10 cellular contexts compared by ENCODE assay signal in genomic region chr2:172434821-172435607, GRCh38. TPM values are rescaled to one million over a fixed set of nuclear protein-coding genes. Genes with fewer than 3 reads are reported as not detected.
DNase-seq lines count a peak whose midpoint lies in the region; ATAC-seq, FAIRE-seq and TF ChIP-seq lines count a peak whose summit lies in the region.
"Had no signal": no experiment of that assay in that cellular context is flagged by ENCODE, and none has a peak within 500 bp of the region (broad histone marks: within the 10 kb centered on the region; RNA-seq: fewer than 3 reads in every experiment).

No MANE protein-coding gene starts in this region.

- H3K14ac ChIP-seq in IMR-90 (replicated peaks; ENCODE audit: low read depth, low read length) = no peak overlapping the region

- intact Hi-C loops in IMR-90 (cut with micrococcal nuclease) = no loop called here
- intact Hi-C loops in lower lobe of right lung (cut with DNase I) = no loop called here
- intact Hi-C loops in kidney (cut with DNase I) = no loop called here

- no peak for TF ChIP-seq RAD21 in IMR-90 (IDR thresholded peaks at IDR 0.05; ENCODE audit: low read length)

- H3K9ac ChIP-seq in DND-41 (ENCODE audit: low read depth, low read length) (no peak overlapping the region), IMR-90 (ENCODE audit: low read depth, low read length) (no peak overlapping the region), kidney (ENCODE audit: low read length in 2 of 2) (no peak overlapping the region)

- no peak overlapping the region for H4K91ac ChIP-seq in IMR-90 (ENCODE audit: insufficient read depth, low read depth, low read length)

- H3K23ac ChIP-seq in IMR-90 (ENCODE audit: low read depth, low read length) = no peak overlapping the region

- H3K79me1 ChIP-seq in IMR-90 (ENCODE audit: low read depth in 1 of 2, low read length in 2 of 2) = peaks cover 45 to 73% of the 10 kb centered on the region in 2 experiments

- H4K5ac ChIP-seq in IMR-90 (ENCODE audit: low read depth, low read length) = no peak overlapping the region

- peak; percentile 61 for DNase-seq in DND-41
- peak; percentile 18 for DNase-seq in IMR-90
- no peak for DNase-seq in lower lobe of right lung
- DNase-seq in HCEC 1CT = no peak
- DNase-seq in NCI-H1092 (lab: John Stamatoyannopoulos, UW) = no peak
- no peak for DNase-seq in kidney
- DNase-seq: NCI-H1417 treated with DMSO at 0.1 percent for 48 hours had no signal

- no peak overlapping the region for H2AK5ac ChIP-seq in IMR-90 (ENCODE audit: low read depth, low read length)

- no peak overlapping the region for H3K4me2 ChIP-seq in DND-41 (ENCODE audit: insufficient read depth, low read length)
- no peak overlapping the region for H3K4me2 ChIP-seq in IMR-90 (ENCODE audit: low read depth, low read length)

- WGBS in IMR-90 (ENCODE audit: extremely low coverage in 2 of 2, insufficient read length in 1 of 2), 2 experiments = 100% methylated on average over 1 of the region's 5 CpGs; no CpG with 5 or more reads in 1 of the 2 experiments

- TF ChIP-seq POLR2A in IMR-90 (IDR thresholded peaks at IDR 0.05; ENCODE audit: low read depth, low read length) = no peak

- no peaks in the 10 kb centered on the region for H3K79me2 ChIP-seq in DND-41 (ENCODE audit: insufficient read depth, low read length)

- H3K27ac ChIP-seq in DND-41 (ENCODE audit: low read length) (no peak overlapping the region), IMR-90 (ENCODE audit: insufficient read depth, low read length) (no peak overlapping the region), VCaP (peak overlapping the region; percentile 13; the same call in 1 of the 2 replicates), lower lobe of right lung (no peak overlapping the region), kidney (ENCODE audit: low read depth in 2 of 2, low read length in 2 of 2) (peak overlapping the region in 1 of 2 donors; percentile 10)

- dilution Hi-C loops in IMR-90 (cut with HindIII; ENCODE audit: low sequenced_read_pairs, unreplicated experiment) = no loop called here

- H3K9me1 ChIP-seq in IMR-90 (ENCODE audit: insufficient read depth, low read length) = peaks cover 14% of the 10 kb centered on the region

- H2AFZ ChIP-seq in DND-41 (ENCODE audit: low read depth, low read length) (no peak overlapping the region), IMR-90 (replicated peaks; ENCODE audit: low read length, poor library complexity) (no peak overlapping the region)

- FAIRE-seq in kidney (lab: Jason Lieb, UNC) = no peak
- FAIRE-seq: GM12891 had no signal

- H2BK20ac ChIP-seq in IMR-90 (ENCODE audit: low read depth, low read length) = no peak overlapping the region

- H3K27me3 ChIP-seq in DND-41 (ENCODE audit: insufficient read depth, low read length, poor library complexity) (peaks cover 6% of the 10 kb centered on the region), IMR-90 (ENCODE audit: control insufficient read depth, insufficient read depth, low read length) (no peaks in the 10 kb centered on the region), lower lobe of right lung (ENCODE audit: low read depth) (no peaks in the 10 kb centered on the region)

- no peak overlapping the region for H3K4ac ChIP-seq in IMR-90 (ENCODE audit: low read depth, low read length)

- in situ Hi-C loops in IMR-90 (cut with MboI; ENCODE audit: low sequenced_read_pairs) = no loop called here

- no peaks in the 10 kb centered on the region; the same call in 1 of the 2 replicates for H4K20me1 ChIP-seq in DND-41 (ENCODE audit: insufficient read depth, low read length)
- no peaks in the 10 kb centered on the region for H4K20me1 ChIP-seq in IMR-90 (ENCODE audit: insufficient read depth, low read length)

- no peak overlapping the region for H2BK120ac ChIP-seq in IMR-90 (ENCODE audit: low read depth, low read length)

- CTCF ChIA-PET in IMR-90 (lab: Yijun Ruan, JAX) = interaction anchor here (0.7 kb wide), 1 partner anchor 615 kb away, joined by 3 read pairs; no protein-coding TSS in a partner anchor

- H3K4me3 ChIP-seq in DND-41 (ENCODE audit: low read depth in 1 of 2, low read length in 2 of 2) = no peak overlapping the region
- H3K4me3 ChIP-seq in IMR-90 (ENCODE audit: insufficient read depth, low read depth, low read length) = no peak overlapping the region
- H3K4me3 ChIP-seq in lower lobe of right lung = no peak overlapping the region
- no peak overlapping the region for H3K4me3 ChIP-seq in kidney (ENCODE audit: low read length in 2 of 2)
- H3K4me3 ChIP-seq: lung had no signal

- H3K9me3 ChIP-seq in DND-41 (ENCODE audit: insufficient read depth, low read length, severe bottlenecking) (no peaks in the 10 kb centered on the region), IMR-90 (ENCODE audit: control insufficient read depth, insufficient read depth, low read length) (no peaks in the 10 kb centered on the region), lower lobe of right lung (no peaks in the 10 kb centered on the region), kidney (ENCODE audit: control insufficient read depth in 1 of 2, low read length in 2 of 2) (no peaks in the 10 kb centered on the region)

- H2BK5ac ChIP-seq in IMR-90 (ENCODE audit: low read depth, low read length, poor library complexity, severe bottlenecking) = no peak overlapping the region

- no TSS peak for BruUV-seq in IMR-90 (replicated peaks; lab: Mats Ljungman, UMichigan)

- ATAC-seq in DND-41 (ENCODE audit: insufficient read depth, low read depth) (peak; percentile 76), IMR-90 (ENCODE audit: low read depth) (no peak), lower lobe of right lung (peak; percentile 38 to 52)

- H3K4me1 ChIP-seq in DND-41 (ENCODE audit: insufficient read depth, low read length) (peaks cover 32% of the 10 kb centered on the region), IMR-90 (ENCODE audit: control insufficient read depth, insufficient read depth, low read length) (peaks cover 9% of the 10 kb centered on the region), lower lobe of right lung (peaks cover 80% of the 10 kb centered on the region), kidney (ENCODE audit: control insufficient read depth in 1 of 2, insufficient read depth in 1 of 2, low read depth in 1 of 2, low read length in 2 of 2) (peaks cover 35 to 68% of the 10 kb centered on the region in 2 donors)

- H3K56ac ChIP-seq in IMR-90 (ENCODE audit: extremely low read depth, insufficient read depth, low read length) = no peak overlapping the region

- no peak overlapping the region for H2BK15ac ChIP-seq in IMR-90 (ENCODE audit: low read depth, low read length)

- H3K18ac ChIP-seq in IMR-90 (ENCODE audit: low read depth, low read length) = no peak overlapping the region

- TF ChIP-seq CTCF in DND-41 (IDR thresholded peaks at IDR 0.05; ENCODE audit: borderline replicate concordance, extremely low read depth, low read length, poor library complexity, severe bottlenecking) (no peak), IMR-90 (conservative IDR thresholded peaks at IDR 0.05; ENCODE audit: low read depth, low read length) (no peak), VCaP (conservative IDR thresholded peaks at IDR 0.05) (no peak), lower lobe of right lung (IDR thresholded peaks at IDR 0.05) (no peak), kidney (IDR thresholded peaks at IDR 0.05; ENCODE audit: borderline replicate concordance, extremely low read depth, insufficient read depth) (no peak)

- H3K36me3 ChIP-seq in DND-41 (ENCODE audit: insufficient read depth, low read length) (no peaks in the 10 kb centered on the region), IMR-90 (ENCODE audit: control insufficient read depth, insufficient read depth, low read length) (no peaks in the 10 kb centered on the region), lower lobe of right lung (no peaks in the 10 kb centered on the region), kidney (ENCODE audit: control insufficient read depth in 1 of 2, insufficient read depth in 2 of 2, low read length in 2 of 2) (no peaks in the 10 kb centered on the region)

- no peak overlapping the region for H2AK9ac ChIP-seq in IMR-90 (replicated peaks; ENCODE audit: low read depth, low read length, poor library complexity)

- 0 out of 4 replicates have a peak overlapping the region, but pooled peaks of 1 of the 2 experiments have one; percentile 11 for H4K8ac ChIP-seq in IMR-90 (ENCODE audit: low read depth in 2 of 2, low read length in 2 of 2)

- POLR2A ChIA-PET in IMR-90 (lab: Charles Lee; ENCODE audit: unreplicated experiment) = no interaction called here

TF ChIP-seq in IMR-90, 13 proteins besides CTCF, POLR2A, EP300 and RAD21 (continues in another document):
- TF ChIP-seq MXI1 (IDR thresholded peaks at IDR 0.05; ENCODE audit: borderline replicate concordance, low read depth, low read length) (no peak), CHD1 (IDR thresholded peaks at IDR 0.05; ENCODE audit: low read depth, low read length) (no peak), RFX5 (IDR thresholded peaks at IDR 0.05; ENCODE audit: low read depth, low read length) (no peak), CEBPB (IDR thresholded peaks at IDR 0.05; ENCODE audit: low read depth, low read length) (no peak), NFE2L2 (IDR thresholded peaks at IDR 0.05; ENCODE audit: low read depth, low read length) (no peak), ELK1 (IDR thresholded peaks at IDR 0.05; ENCODE audit: borderline replicate concordance, low read depth, low read length) (no peak), BHLHE40 (IDR thresholded peaks at IDR 0.05; ENCODE audit: low read depth, low read length) (no peak), SMC3 (IDR thresholded peaks at IDR 0.05; ENCODE audit: low read depth, low read length) (no peak), USF2 (IDR thresholded peaks at IDR 0.05; ENCODE audit: low read depth, low read length) (no peak)

RNA-seq across cellular contexts. Expression of gene ITGA6, which starts 7.6 kb away (rescaled TPM):
- 43.9 and 88.3 TPM in 2 replicates for total RNA-seq in IMR-90 (2012; rRNA removed)
- polyA plus RNA-seq in IMR-90 (2012; rRNA removed) = 10.7 and 12.5 TPM in 2 replicates
- 2.7 and 5.4 TPM in 2 replicates for polyA plus RNA-seq in IMR-90 (2012; cell fraction: cytosol; rRNA removed)
- polyA plus RNA-seq in IMR-90 (2012; cell fraction: nucleus; rRNA removed; ENCODE audit: low replicate concordance) = 3.5 and 9.3 TPM in 2 replicates
- 70.4 TPM for total RNA-seq in lower lobe of right lung
- 89.1 TPM for total RNA-seq in kidney
- 32.8 TPM for polyA plus RNA-seq in kidney (ENCODE audit: insufficient read depth, low read depth, low replicate concordance)

Comparison
In these comparisons a context has a peak if more than half of its experiments do, and no peak if none do; other contexts are left out.
1. DNase-seq: peak in DND-41 (single experiment) and IMR-90 (single experiment); none in lower lobe of right lung (single experiment), HCEC 1CT (single experiment), NCI-H1092 (single experiment) and kidney (single experiment).